11 cellular contexts compared by ENCODE assay signal in the genomic region with DNA sequence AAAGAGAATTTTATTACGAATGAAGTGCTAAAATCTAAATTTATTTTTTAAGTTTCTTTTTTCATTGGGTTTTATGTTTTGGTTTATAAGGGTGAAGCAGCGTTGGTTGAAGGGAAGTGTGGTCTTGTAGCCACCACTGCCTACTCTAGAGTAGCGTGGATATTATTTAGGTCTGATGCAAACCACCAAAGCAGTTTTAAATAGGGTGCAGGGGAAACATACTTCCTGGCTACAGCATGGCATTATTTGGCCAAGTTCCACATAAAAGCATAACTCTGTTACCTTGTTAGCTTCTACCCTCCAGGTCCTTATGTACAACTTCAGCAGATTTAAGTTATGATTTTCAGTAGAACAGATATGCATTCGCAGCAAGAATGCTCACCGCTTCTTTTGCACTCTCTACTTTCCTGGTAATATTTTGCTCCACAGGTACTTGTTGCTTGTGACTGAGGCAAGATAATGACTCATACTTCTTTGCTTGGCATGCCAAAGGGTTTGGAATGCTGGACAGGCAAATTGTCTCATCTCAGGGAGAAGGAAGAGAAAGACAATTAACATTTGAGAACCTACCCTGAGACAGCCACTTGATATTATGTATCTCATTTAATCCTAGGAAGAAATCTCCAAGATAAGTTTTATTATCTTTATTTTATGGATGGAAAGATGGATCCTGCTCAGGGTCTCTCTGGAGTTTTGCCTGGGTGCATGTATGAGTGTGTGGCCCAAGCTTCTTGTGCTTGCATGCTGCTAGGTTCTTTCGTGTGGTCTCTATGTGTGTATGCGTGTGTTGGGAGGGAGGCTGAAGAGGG. TPM values are rescaled to one million over a fixed set of nuclear protein-coding genes. Genes with fewer than 3 reads are reported as not detected.
DNase-seq lines count a peak whose midpoint lies in the region; ATAC-seq and TF ChIP-seq lines count a peak whose summit lies in the region.
"Had no signal": no experiment of that assay in that cellular context is flagged by ENCODE, and none has a peak within 500 bp of the region (broad histone marks: within the 10 kb centered on the region; RNA-seq: fewer than 3 reads in every experiment).

No MANE protein-coding gene starts in this region.

- peaks cover 47 to 92% (median 71%) of the 10 kb centered on the region in 4 donors for H3K4me1 ChIP-seq in stomach

- TF ChIP-seq EP300 in stomach (IDR thresholded peaks at IDR 0.05), result no peak

- intact Hi-C loops in stomach (cut with DNase I; ENCODE audit: low total_unique reads), result loop anchor here (10.0 kb wide), 1 partner anchor 53 kb away; no protein-coding TSS in a partner anchor

- TF ChIP-seq POLR2A in stomach (IDR thresholded peaks at IDR 0.05), result no peak

- no peaks in the 10 kb centered on the region for H3K9me3 ChIP-seq in stomach

- H3K4me3 ChIP-seq in fibroblast of the aortic adventitia (ENCODE audit: low read depth, low read length) (peak overlapping the region; percentile 26), stomach (peak overlapping the region in 3 of 4 donors; percentile 13 to 81 (median 60))

- H3K27ac ChIP-seq in stomach, result peak overlapping the region; percentile 24 to 100 (median 96)
- H3K27ac ChIP-seq: 22Rv1 had no signal

- no peak for ATAC-seq in GM21515 (IDR thresholded peaks at IDR 0.05; ENCODE audit: unreplicated experiment)

- TF ChIP-seq CTCF in fibroblast of the aortic adventitia (IDR thresholded peaks at IDR 0.05; ENCODE audit: insufficient read depth, low read length) (no peak), stomach (IDR thresholded peaks at IDR 0.05) (no peak)

- 57 to 72% (median 67%) methylated on average over 6 to 7 of the region's 7 CpGs for WGBS in stomach, 5 donors

- no peaks in the 10 kb centered on the region for H3K36me3 ChIP-seq in stomach

- H3K27me3 ChIP-seq in stomach, result no peaks in the 10 kb centered on the region

- DNase-seq in DMS53 (lab: John Stamatoyannopoulos, UW) (peak; percentile 6), DMS53 treated with DMSO at 0.1 percent for 48 hours (lab: John Stamatoyannopoulos, UW; ENCODE audit: unreplicated experiment) (no peak), SW 1271 (lab: John Stamatoyannopoulos, UW) (peak; percentile 47 to 81), fibroblast of the aortic adventitia (ENCODE audit: low read depth) (peak; percentile 55), stomach (no peak), NCI-H748 (lab: John Stamatoyannopoulos, UW; ENCODE audit: unreplicated experiment) (no peak), NCI-H1048 (lab: John Stamatoyannopoulos, UW) (no peak)
- DNase-seq: NCI-H774, posterior cingulate gyrus had no signal

RNA-seq across cellular contexts. Expression of a gene that starts 5.4 kb away (rescaled TPM):
- total RNA-seq in fibroblast of the aortic adventitia (ENCODE audit: low replicate concordance) (119 and 393 TPM in 2 replicates), stomach (100 to 1,000 TPM in 2 of 5 donors, 10 to 100 TPM in 3; 59.1 to 115 (median 89.3) TPM)
- 10 to 100 TPM; 13.7 to 44.1 (median 27.4) TPM for polyA plus RNA-seq in stomach

Comparison
In these comparisons a context has a peak if more than half of its experiments do, and no peak if none do; other contexts are left out.
1. DNase-seq: peak in DMS53 (single experiment), SW 1271 (2 of 2) and fibroblast of the aortic adventitia (single experiment); none in DMS53 treated with DMSO at 0.1 percent for 48 hours (single experiment), stomach (single experiment), NCI-H748 (single experiment) and NCI-H1048 (single experiment).